ENCODE assay signal across 24 cellular contexts in genomic region chr6:166433096-166433495, GRCh38. TPM values are rescaled to one million over a fixed set of nuclear protein-coding genes. Genes with fewer than 3 reads are reported as not detected.
DNase-seq lines count a peak whose midpoint lies in the region; ATAC-seq and TF ChIP-seq lines count a peak whose summit lies in the region.
"Had no signal": no experiment of that assay in that cellular context is flagged by ENCODE, and none has a peak within 500 bp of the region (broad histone marks: within the 10 kb centered on the region; RNA-seq: fewer than 3 reads in every experiment).

No MANE protein-coding gene starts in this region.

- H3K4me3 ChIP-seq in mesenchymal stem cell (ENCODE audit: insufficient read depth in 1 of 2, low read depth in 1 of 2, low read length in 2 of 2) = no peak overlapping the region
- H3K4me3 ChIP-seq: BLaER1, GM12878, HAP-1, PC-9 had no signal

- H2AFZ ChIP-seq in mesenchymal stem cell (ENCODE audit: low read depth, low read length) = no peak overlapping the region
- H2AFZ ChIP-seq: PC-9 had no signal

- WGBS in mesenchymal stem cell = 89% methylated on average over 10 of the region's 10 CpGs

- no peak overlapping the region for H3K27ac Mint-ChIP-seq in activated CD8-positive, alpha-beta memory T cell treated with anti-CD3 and anti-CD28 coated beads, Interleukin-2, amount 10 ng/mL, durations not matched to agents 7 days and 5 days
- H3K27ac Mint-ChIP-seq in osteocyte (ENCODE audit: unreplicated experiment) = no peak overlapping the region
- H3K27ac Mint-ChIP-seq: CD4-positive, CD25-positive, alpha-beta regulatory T cell had no signal

- H3K23ac ChIP-seq in mesenchymal stem cell (ENCODE audit: low read length in 2 of 2) = no peak overlapping the region

- H2BK12ac ChIP-seq in mesenchymal stem cell (ENCODE audit: low read length in 2 of 2) = no peak overlapping the region

- no peak overlapping the region for H2AK5ac ChIP-seq in mesenchymal stem cell (ENCODE audit: low read length, severe bottlenecking)

- H3K36me3 ChIP-seq in mesenchymal stem cell (ENCODE audit: control insufficient read depth in 1 of 2, insufficient read depth in 2 of 2, low read depth in 1 of 2, low read length in 2 of 2) = peaks cover 0 to 12% of the 10 kb centered on the region in 2 experiments
- H3K36me3 ChIP-seq: BLaER1 had no signal

- ATAC-seq in activated CD8-positive, alpha-beta memory T cell treated with anti-CD3 and anti-CD28 coated beads, Interleukin-2, amount 10 ng/mL, durations not matched to agents 7 days and 5 days = no peak
- ATAC-seq: GM12878 had no signal

- no peaks in the 10 kb centered on the region for H3K27me3 Mint-ChIP-seq in activated CD8-positive, alpha-beta memory T cell treated with anti-CD3 and anti-CD28 coated beads, Interleukin-2, amount 10 ng/mL, durations not matched to agents 7 days and 5 days
- no peaks in the 10 kb centered on the region for H3K27me3 Mint-ChIP-seq in osteocyte (ENCODE audit: unreplicated experiment)
- H3K27me3 Mint-ChIP-seq: CD4-positive, CD25-positive, alpha-beta regulatory T cell had no signal

- H3K9ac ChIP-seq in mesenchymal stem cell (ENCODE audit: low read length) = no peak overlapping the region
- H3K9ac ChIP-seq: BLaER1 had no signal

- H3K14ac ChIP-seq in mesenchymal stem cell (ENCODE audit: low read length in 2 of 2) = no peak overlapping the region

- H4K91ac ChIP-seq in mesenchymal stem cell (ENCODE audit: low read length) = no peak overlapping the region

- H3K4ac ChIP-seq in mesenchymal stem cell (ENCODE audit: low read depth in 1 of 2, low read length in 2 of 2) = no peak overlapping the region

- no peak overlapping the region for H3K4me3 Mint-ChIP-seq in activated CD8-positive, alpha-beta memory T cell treated with anti-CD3 and anti-CD28 coated beads, Interleukin-2, amount 10 ng/mL, durations not matched to agents 7 days and 5 days
- H3K4me3 Mint-ChIP-seq in osteocyte (ENCODE audit: unreplicated experiment) = no peak overlapping the region
- H3K4me3 Mint-ChIP-seq: CD4-positive, CD25-positive, alpha-beta regulatory T cell had no signal

- no peak overlapping the region for H2BK5ac ChIP-seq in mesenchymal stem cell (ENCODE audit: low read depth, low read length, poor library complexity, severe bottlenecking)

- no peak overlapping the region for H3K27ac ChIP-seq in mesenchymal stem cell (ENCODE audit: low read length, poor library complexity, severe bottlenecking)
- H3K27ac ChIP-seq: BLaER1, PC-9 had no signal

- H3K36me3 Mint-ChIP-seq in activated CD8-positive, alpha-beta memory T cell treated with anti-CD3 and anti-CD28 coated beads, Interleukin-2, amount 10 ng/mL, durations not matched to agents 7 days and 5 days = peaks cover 4% of the 10 kb centered on the region
- peaks cover 40% of the 10 kb centered on the region for H3K36me3 Mint-ChIP-seq in osteocyte (ENCODE audit: unreplicated experiment)

- TF ChIP-seq CTCF in osteocyte (IDR thresholded peaks at IDR 0.05) = no peak

- H3K4me2 ChIP-seq in mesenchymal stem cell (ENCODE audit: low read length, poor library complexity, severe bottlenecking) = no peak overlapping the region
- H3K4me2 ChIP-seq: BLaER1, PC-9 had no signal

- peaks cover 8% of the 10 kb centered on the region for H3K4me1 Mint-ChIP-seq in activated CD8-positive, alpha-beta memory T cell treated with anti-CD3 and anti-CD28 coated beads, Interleukin-2, amount 10 ng/mL, durations not matched to agents 7 days and 5 days
- H3K4me1 Mint-ChIP-seq in osteocyte (ENCODE audit: unreplicated experiment) = no peaks in the 10 kb centered on the region

- peak overlapping the region; percentile 13 for H4K8ac ChIP-seq in mesenchymal stem cell (ENCODE audit: low read length)

- H2BK15ac ChIP-seq in mesenchymal stem cell (ENCODE audit: low read depth, poor library complexity, severe bottlenecking) = no peak overlapping the region

- H2BK120ac ChIP-seq in mesenchymal stem cell (ENCODE audit: low read depth, low read length) = no peak overlapping the region

- CTCF ChIA-PET in activated CD8-positive, alpha-beta memory T cell treated with anti-CD3 and anti-CD28 coated beads, Interleukin-2, amount 10 ng/mL, durations not matched to agents 7 days and 5 days (lab: Charles Lee) = no interaction called here

- H3K79me1 ChIP-seq in mesenchymal stem cell (replicated peaks; ENCODE audit: low read length, poor library complexity, severe bottlenecking) = no peaks in the 10 kb centered on the region

- no peaks in the 10 kb centered on the region for H3K9me3 Mint-ChIP-seq in activated CD8-positive, alpha-beta memory T cell treated with anti-CD3 and anti-CD28 coated beads, Interleukin-2, amount 10 ng/mL, durations not matched to agents 7 days and 5 days (ENCODE audit: low read depth)
- H3K9me3 Mint-ChIP-seq in osteocyte (ENCODE audit: unreplicated experiment) = no peaks in the 10 kb centered on the region

- no peaks in the 10 kb centered on the region for H3K9me3 ChIP-seq in mesenchymal stem cell (ENCODE audit: control insufficient read depth, low read length)
- H3K9me3 ChIP-seq: HAP-1 had no signal

- no peak overlapping the region for H3K18ac ChIP-seq in mesenchymal stem cell (ENCODE audit: low read depth in 1 of 2, low read length in 2 of 2)

- peak; percentile 37 for DNase-seq in activated CD8-positive, alpha-beta memory T cell treated with anti-CD3 and anti-CD28 coated beads, Interleukin-2, amount 50 U/mL, for 48 hours
- DNase-seq in activated CD8-positive, alpha-beta memory T cell treated with anti-CD3 and anti-CD28 coated beads, Interleukin-2, amount 10 ng/mL, durations not matched to agents 7 days and 5 days = no peak
- peak; percentile 71 for DNase-seq in NCI-H82 treated with DMSO at 0.1 percent for 48 hours (lab: John Stamatoyannopoulos, UW; ENCODE audit: unreplicated experiment)
- DNase-seq in mesenchymal stem cell = no peak
- DNase-seq in NK-92 (lab: John Stamatoyannopoulos, UW; ENCODE audit: unreplicated experiment) = no peak
- no peak for DNase-seq in osteocyte (ENCODE audit: extremely low spot score, unreplicated experiment)
- DNase-seq in Ammon's horn (ENCODE audit: low spot score) = no peak
- DNase-seq: CD4-positive, CD25-positive, alpha-beta regulatory T cell; DMS79; EL; GDM1; GOT3; KBM-7; MV-4-11; NCI-H1105; NCI-H146; NCI-H2029; NCI-H2227 treated with DMSO at 0.1 percent for 48 hours; NCI-H748 treated with DMSO at 0.1 percent for 48 hours; PC-9; Right ventricle myocardium superior had no signal

- no peaks in the 10 kb centered on the region for H3K4me1 ChIP-seq in mesenchymal stem cell (ENCODE audit: control insufficient read depth, insufficient read depth, low read depth, low read length)
- H3K4me1 ChIP-seq: HAP-1 had no signal

- H3K27me3 ChIP-seq in mesenchymal stem cell (ENCODE audit: control insufficient read depth in 1 of 2, insufficient read depth in 1 of 2, low read length in 2 of 2) = no peaks in the 10 kb centered on the region
- H3K27me3 ChIP-seq: BLaER1 had no signal

RNA-seq across cellular contexts. Expression of gene MPC1, which starts 50.4 kb away (rescaled TPM):
- 10 to 100 TPM; 29.4 to 37.4 TPM for total RNA-seq in activated CD8-positive, alpha-beta memory T cell treated with anti-CD3 and anti-CD28 coated beads, Interleukin-2, amount 10 ng/mL, durations not matched to agents 7 days and 5 days
- 37.8 TPM for polyA plus RNA-seq in mesenchymal stem cell (2013, experiment 1 of 2)
- polyA plus RNA-seq in mesenchymal stem cell (2013, experiment 2 of 2) = 40.1 TPM
- 27.7 and 29.1 TPM in 2 replicates for total RNA-seq in osteocyte

Comparison
In these comparisons a context has a peak if more than half of its experiments do, and no peak if none do; other contexts are left out.
1. DNase-seq: peak in activated CD8-positive, alpha-beta memory T cell treated with anti-CD3 and anti-CD28 coated beads, Interleukin-2, amount 50 U/mL, for 48 hours (single experiment) and NCI-H82 treated with DMSO at 0.1 percent for 48 hours (single experiment); none in activated CD8-positive, alpha-beta memory T cell treated with anti-CD3 and anti-CD28 coated beads, Interleukin-2, amount 10 ng/mL, durations not matched to agents 7 days and 5 days (single experiment), mesenchymal stem cell (single experiment), NK-92 (single experiment), osteocyte (single experiment) and Ammon's horn (single experiment).